ENCODE assay signal across 16 cellular contexts in the genomic region with DNA sequence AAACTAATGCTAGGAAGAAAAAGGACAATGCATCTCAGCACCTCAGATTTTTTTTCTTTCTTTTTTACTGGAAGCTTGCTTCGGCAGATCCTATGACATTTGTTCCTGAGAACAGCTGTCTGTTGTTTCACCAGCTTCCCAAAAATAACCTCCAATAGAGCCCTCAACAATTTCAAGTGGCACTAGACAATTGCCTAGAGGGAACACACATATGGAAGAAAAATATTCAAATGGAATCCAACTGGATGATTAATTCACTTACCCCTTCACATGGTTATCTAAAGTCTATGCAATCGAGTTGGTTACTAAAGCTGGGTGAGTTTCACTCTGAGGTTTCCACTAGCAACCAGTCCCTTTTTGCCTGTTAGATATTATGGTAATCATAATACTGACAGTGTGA. TPM values are rescaled to one million over a fixed set of nuclear protein-coding genes. Genes with fewer than 3 reads are reported as not detected.
DNase-seq lines count a peak whose midpoint lies in the region; ATAC-seq and TF ChIP-seq lines count a peak whose summit lies in the region.
"Had no signal": no experiment of that assay in that cellular context is flagged by ENCODE, and none has a peak within 500 bp of the region (broad histone marks: within the 10 kb centered on the region; RNA-seq: fewer than 3 reads in every experiment).

A gene with protein sequence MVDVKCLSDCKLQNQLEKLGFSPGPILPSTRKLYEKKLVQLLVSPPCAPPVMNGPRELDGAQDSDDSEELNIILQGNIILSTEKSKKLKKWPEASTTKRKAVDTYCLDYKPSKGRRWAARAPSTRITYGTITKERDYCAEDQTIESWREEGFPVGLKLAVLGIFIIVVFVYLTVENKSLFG (minus strand): TSS at position 329 of the 400 bp plus-strand sequence. CDS start 1,520 bp downstream, outside the sequence.

- no peak for TF ChIP-seq CTCF in osteoblast (IDR thresholded peaks at IDR 0.05; ENCODE audit: extremely low read depth, low read depth, low read length)

- ATAC-seq in T-cell (replicated peaks in 1 of 4) (no peak), GM18511 (IDR thresholded peaks at IDR 0.05; ENCODE audit: unreplicated experiment) (no peak)
- ATAC-seq: GM23338; stimulated activated naive CD8-positive, alpha-beta T cell treated with anti-CD3 and anti-CD28 coated beads, Interleukin-15, Interleukin-2, amounts not matched to agents 100 U/mL and 50 U/mL, for 24 hours had no signal

- H3K79me2 ChIP-seq in osteoblast (ENCODE audit: insufficient read depth, low read length), result no peaks in the 10 kb centered on the region
- H3K79me2 ChIP-seq: parathyroid adenoma had no signal

- H3K27me3 Mint-ChIP-seq in T-cell, result peaks cover 25 to 32% of the 10 kb centered on the region in 2 donors

- H3K36me3 Mint-ChIP-seq in T-cell, result no peaks in the 10 kb centered on the region

- no peaks in the 10 kb centered on the region for H3K4me1 ChIP-seq in osteoblast (ENCODE audit: insufficient read depth, low read length)
- H3K4me1 ChIP-seq: parathyroid adenoma had no signal

- in situ Hi-C loops in G401 (cut with HindIII; ENCODE audit: low sequenced_read_pairs), result no loop called here
- in situ Hi-C loops in SK-MEL-5 (cut with HindIII; ENCODE audit: low pct_unique_long_range_greater_than_20kb, low sequenced_read_pairs), result no loop called here

- H2AFZ ChIP-seq in osteoblast (ENCODE audit: low read length), result no peak within 1 kb of the TSS
- H2AFZ ChIP-seq: GM23338, parathyroid adenoma had no signal

- H3K4me3 Mint-ChIP-seq in T-cell, result no peak within 1 kb of the TSS
- H3K4me3 Mint-ChIP-seq: GM23338 had no signal

- H3K27ac Mint-ChIP-seq in T-cell, result no peak within 1 kb of the TSS
- H3K27ac Mint-ChIP-seq: GM23338 had no signal

- no peaks in the 10 kb centered on the region for H3K9me3 Mint-ChIP-seq in T-cell
- H3K9me3 Mint-ChIP-seq: GM23338 had no signal

- DNase-seq in G401 (ENCODE audit: low spot score), result no peak
- DNase-seq in NCI-H187 (lab: John Stamatoyannopoulos, UW), result peak; percentile 90 to 95
- peak; percentile 17 for DNase-seq in SK-MEL-5 (ENCODE audit: low read depth, low spot score)
- peak; percentile 7 for DNase-seq in inferior parietal cortex (ENCODE audit: extremely low spot score)
- DNase-seq in osteoblast (ENCODE audit: insufficient read length, low spot score, missing footprints), result no peak
- no peak for DNase-seq in T-cell
- no peak for DNase-seq in T-helper 1 cell
- DNase-seq: activated CD4-positive, alpha-beta T cell treated with anti-CD3 and anti-CD28 coated beads, Interleukin-2, amount 50 U/mL, for 1 hour; activated T-cell treated with anti-CD3 and anti-CD28 coated beads, Interleukin-2, amount 50 U/mL, for 48 hours; IMR-90; stimulated activated naive CD8-positive, alpha-beta T cell treated with anti-CD3 and anti-CD28 coated beads, Interleukin-15, Interleukin-2, amounts not matched to agents 100 U/mL and 50 U/mL, for 24 hours had no signal

- H3K36me3 ChIP-seq in osteoblast (ENCODE audit: insufficient read depth, low read length), result no peaks in the 10 kb centered on the region

- CTCF ChIA-PET in T-cell (lab: Charles Lee), result no interaction called here

- H3K27ac ChIP-seq in osteoblast (ENCODE audit: low read depth, low read length), result no peak within 1 kb of the TSS
- H3K27ac ChIP-seq: parathyroid adenoma had no signal

- no peak within 1 kb of the TSS for H3K4me2 ChIP-seq in osteoblast (ENCODE audit: insufficient read depth, low read length)
- H3K4me2 ChIP-seq: GM23338 had no signal

- peaks cover 0 to 6% (median 0%) of the 10 kb centered on the region in 3 donors for H3K4me1 Mint-ChIP-seq in T-cell

- H4K20me1 ChIP-seq in osteoblast (ENCODE audit: insufficient read depth, low read length), result no peaks in the 10 kb centered on the region

- H3K9me3 ChIP-seq in osteoblast (ENCODE audit: low read depth, low read length), result no peaks in the 10 kb centered on the region

- H3K4me3 ChIP-seq in osteoblast (ENCODE audit: insufficient read depth, low read length), result no peak within 1 kb of the TSS
- H3K4me3 ChIP-seq: GM23338 had no signal

- POLR2A ChIA-PET in T-cell (lab: Charles Lee), result no interaction called here

- H3K27me3 ChIP-seq in osteoblast (ENCODE audit: insufficient read depth, low read length), result peaks cover 85% of the 10 kb centered on the region

RNA-seq across cellular contexts. Expression of the gene that starts here (rescaled TPM):
- total RNA-seq in G401 (2014; rRNA removed; shearing (Covaris generic)), result 13.2 and 15.0 TPM in 2 replicates
- total RNA-seq in SK-MEL-5 (2014; rRNA removed; shearing (Covaris generic)), result 0.72 and 1.6 TPM in 2 replicates
- polyA plus RNA-seq in SK-MEL-5 (2015; cell fraction: cytosol; rRNA removed), result 0.65 and 2.1 TPM in 2 replicates
- polyA plus RNA-seq in SK-MEL-5 (2015; cell fraction: nucleus; rRNA removed), result 6.2 and 6.6 TPM in 2 replicates
- total RNA-seq in osteoblast (not detected in 2 replicates), T-cell (under 1 TPM in 2 of 5 donors, not detected in 3; 0.69 to 0.98 TPM)
- total RNA-seq: chondrocyte, IMR-90, urinary bladder had no signal
- polyA plus RNA-seq: IMR-90, urinary bladder had no signal

Comparison
In these comparisons a context has a peak if more than half of its experiments do, and no peak if none do; other contexts are left out.
1. DNase-seq: peak in NCI-H187 (2 of 2), SK-MEL-5 (single experiment) and inferior parietal cortex (single experiment); none in G401 (single experiment), osteoblast (single experiment), T-cell (0 of 34) and T-helper 1 cell (0 of 5).